Comparison of ENCODE assay signal across 10 cellular contexts in genomic region chr15:50377867-50378751, GRCh38. TPM values are rescaled to one million over a fixed set of nuclear protein-coding genes. Genes with fewer than 3 reads are reported as not detected.
DNase-seq lines count a peak whose midpoint lies in the region; ATAC-seq, FAIRE-seq and TF ChIP-seq lines count a peak whose summit lies in the region.
"Had no signal": no experiment of that assay in that cellular context is flagged by ENCODE, and none has a peak within 500 bp of the region (broad histone marks: within the 10 kb centered on the region; RNA-seq: fewer than 3 reads in every experiment).

No MANE protein-coding gene starts in this region.

- H3K9me3 ChIP-seq in GM12878 (replicated peaks; ENCODE audit: control insufficient read depth, insufficient read depth, low read length), result no peaks in the 10 kb centered on the region
- H3K9me3 ChIP-seq in BE2C, result no peaks in the 10 kb centered on the region
- H3K9me3 ChIP-seq: heart right ventricle, MG63 had no signal

- TF ChIP-seq RAD21 in GM12878 (IDR thresholded peaks at IDR 0.05; ENCODE audit: insufficient read depth, low read depth, low read length), result no peak

- no peaks in the 10 kb centered on the region for H3K9me3 Mint-ChIP-seq in effector memory CD8-positive, alpha-beta T cell

- H3K36me3 Mint-ChIP-seq in effector memory CD8-positive, alpha-beta T cell (ENCODE audit: insufficient read depth), result no peaks in the 10 kb centered on the region

- in situ Hi-C loops in GM12878 (cut with MboI), result no loop called here

- no peaks in the 10 kb centered on the region for H3K79me2 ChIP-seq in GM12878 (ENCODE audit: control insufficient read depth, insufficient read depth, low read length)

- ATAC-seq in GM18499 (IDR thresholded peaks at IDR 0.05; ENCODE audit: insufficient read depth, unreplicated experiment) (peak; percentile 98), GM21367 (IDR thresholded peaks at IDR 0.05; ENCODE audit: unreplicated experiment) (peak; percentile 98), HG03354 (IDR thresholded peaks at IDR 0.05; ENCODE audit: poor library complexity, severe bottlenecking, unreplicated experiment) (peak; percentile 99), GM12878 (peak; percentile 97)
- ATAC-seq in effector memory CD8-positive, alpha-beta T cell (replicated peaks), result no peak
- ATAC-seq: heart right ventricle had no signal

- peak overlapping the region in 1 of 2 donors; percentile 1 for H3K27ac Mint-ChIP-seq in effector memory CD8-positive, alpha-beta T cell

- DNase-seq in GM12878 (ENCODE audit: low read depth, low spot score) (peak; percentile 93), BE2C (no peak), nucleus accumbens (lab: John Stamatoyannopoulos, UW) (no peak), GDM1 (lab: John Stamatoyannopoulos, UW) (no peak)
- no peak for DNase-seq in effector memory CD8-positive, alpha-beta T cell
- DNase-seq: heart right ventricle, MG63 had no signal

- TF ChIP-seq EP300 in GM12878 (IDR thresholded peaks at IDR 0.05; ENCODE audit: borderline replicate concordance in 1 of 2, control insufficient read depth in 1 of 2, low read depth in 2 of 2, low read length in 2 of 2), result peak; percentile 94 to 100

- H3K27me3 ChIP-seq in GM12878 (replicated peaks in 1 of 2; ENCODE audit: control insufficient read depth in 2 of 2, insufficient read depth in 2 of 2, low read length in 1 of 2) (no peaks in the 10 kb centered on the region), BE2C (no peaks in the 10 kb centered on the region)
- H3K27me3 ChIP-seq: heart right ventricle, MG63 had no signal

- FAIRE-seq in GM12878 (lab: Jason Lieb, UNC), result peak; percentile 94

- H3K36me3 ChIP-seq in GM12878 (ENCODE audit: control insufficient read depth in 2 of 2, insufficient read depth in 2 of 2, low read length in 1 of 2) (no peaks in the 10 kb centered on the region), BE2C (no peaks in the 10 kb centered on the region)
- H3K36me3 ChIP-seq: heart right ventricle, MG63 had no signal

- no peaks in the 10 kb centered on the region for H3K4me1 Mint-ChIP-seq in effector memory CD8-positive, alpha-beta T cell (ENCODE audit: low read depth in 2 of 2)

- H3K27ac ChIP-seq in GM12878 (ENCODE audit: control insufficient read depth, insufficient read depth), result peak overlapping the region; percentile 78
- H3K27ac ChIP-seq: heart right ventricle had no signal

- TF ChIP-seq CTCF in GM12878 (IDR thresholded peaks at IDR 0.05 in 2 of 3, conservative IDR thresholded peaks at IDR 0.05 in 1 of 3; ENCODE audit: control insufficient read depth in 2 of 3, extremely low read depth in 1 of 3, insufficient read depth in 1 of 3, low read depth in 3 of 3, low read length in 3 of 3) (no peak), BE2C (IDR thresholded peaks at IDR 0.05; ENCODE audit: low read depth, low read length) (no peak)

- H3K4me2 ChIP-seq in GM12878 (ENCODE audit: control insufficient read depth, insufficient read depth), result peak overlapping the region; percentile 88

- no peak overlapping the region for H2AFZ ChIP-seq in GM12878 (ENCODE audit: control insufficient read depth, low read depth, low read length)

- RAD21 ChIA-PET in GM12878 (lab: Charles Lee; ENCODE audit: unreplicated experiment), result interaction anchor here (0.8 to 2.2 kb wide), 5 partner anchors 9 to 219 kb away, joined by 3 to 9 read pairs (median 6); no protein-coding TSS in a partner anchor

- SMC1A ChIA-PET in GM12878 (lab: Charles Lee; ENCODE audit: uncharacterized antibody, unreplicated experiment), result interaction anchor here (1.1 to 4.7 kb wide), 6 partner anchors 10 to 92 kb away, joined by 3 to 38 read pairs (median 6); partner anchors contain the start of genes GABPB1 and USP8

- H3K4me3 Mint-ChIP-seq in effector memory CD8-positive, alpha-beta T cell, result no peak overlapping the region

- TF ChIP-seq POLR2A in GM12878 (IDR thresholded peaks at IDR 0.05; ENCODE audit: low read depth, low read length), result no peak

- H3K4me1 ChIP-seq in GM12878 (ENCODE audit: control insufficient read depth, insufficient read depth, low read length) (peaks cover 11% of the 10 kb centered on the region), BE2C (no peaks in the 10 kb centered on the region)
- H3K4me1 ChIP-seq: heart right ventricle had no signal

- H4K20me1 ChIP-seq in GM12878 (ENCODE audit: control insufficient read depth, insufficient read depth), result no peaks in the 10 kb centered on the region

- no peaks in the 10 kb centered on the region for H3K27me3 Mint-ChIP-seq in effector memory CD8-positive, alpha-beta T cell

- BruUV-seq in GM12878 (replicated peaks; lab: Mats Ljungman, UMichigan), result no TSS peak

- no peak overlapping the region for H3K4me3 ChIP-seq in GM12878
- no peak overlapping the region for H3K4me3 ChIP-seq in BE2C (ENCODE audit: low read depth, low read length)
- H3K4me3 ChIP-seq: heart right ventricle, MG63 had no signal

- POLR2A ChIA-PET in GM12878 (lab: Charles Lee), result interaction anchor here (0.7 to 2.7 kb wide), 5 partner anchors 11 to 76 kb away, joined by 3 to 9 read pairs (median 4); partner anchors contain the start of genes GABPB1 and USP8

- intact Hi-C loops in GM12878 (cut with micrococcal nuclease; ENCODE audit: unreplicated experiment), result loop anchor here (2.0 to 5.0 kb wide), 2 partner anchors 19 to 44 kb away; partner anchors contain the start of gene USP8

- peak overlapping the region; percentile 13; the same call in 1 of the 2 replicates for H3K9ac ChIP-seq in GM12878 (ENCODE audit: control insufficient read depth, insufficient read depth, low read length)

- 2% methylated on average over 3 of the region's 3 CpGs for WGBS in GM12878 (ENCODE audit: insufficient coverage, insufficient replicate concordance, low lambda C conversion rate, missing lambda C conversion rate)

- CTCF ChIA-PET in GM12878 (lab: Yijun Ruan, JAX), result interaction anchor here (0.5 to 1.9 kb wide), 6 partner anchors 13 to 35 kb away, joined by 3 to 5 read pairs (median 4); no protein-coding TSS in a partner anchor

TF ChIP-seq in GM12878, 131 proteins besides CTCF, POLR2A, EP300 and RAD21 (continues in another document):
- TF ChIP-seq BRCA1 (IDR thresholded peaks at IDR 0.05; ENCODE audit: low read depth, low read length), result no peak
- TF ChIP-seq MYB (IDR thresholded peaks at IDR 0.05; ENCODE audit: borderline replicate concordance, low read depth, low read length), result no peak; the same call in 1 of the 2 replicates
- peak; percentile 99 for TF ChIP-seq NR2F1 (conservative IDR thresholded peaks at IDR 0.05)
- no peak for TF ChIP-seq YY1 (IDR thresholded peaks at IDR 0.05; ENCODE audit: low read depth, low read length)
- TF ChIP-seq CHD1 (IDR thresholded peaks at IDR 0.05; ENCODE audit: low read depth, low read length), result no peak
- peak; percentile 39; the same call in 1 of the 2 replicates for TF ChIP-seq PML (IDR thresholded peaks at IDR 0.05; ENCODE audit: low read length)
- no peak for TF ChIP-seq CBX3 (IDR thresholded peaks at IDR 0.05; ENCODE audit: borderline replicate concordance, low read depth)
- no peak for TF ChIP-seq CHD4 (IDR thresholded peaks at IDR 0.05)
- TF ChIP-seq SMARCA5 (IDR thresholded peaks at IDR 0.05), result 0 out of 2 replicates have a peak, but pooled peaks have one; percentile 10
- TF ChIP-seq LARP7 (IDR thresholded peaks at IDR 0.05), result no peak
- peak; percentile 88 for TF ChIP-seq FOXM1 (IDR thresholded peaks at IDR 0.05; ENCODE audit: low read depth, low read length)

RNA-seq across cellular contexts. Expression of gene GABPB1, which starts 23.1 kb away (rescaled TPM):
- 64.7 and 67.7 TPM in 2 replicates for total RNA-seq in GM12878 (2013; cell fraction: nucleolus; rRNA removed)
- total RNA-seq in GM12878 (2014; rRNA removed) (44.2 and 49.8 TPM in 2 replicates), GM12878 (2014; rRNA removed; fragmentation: Illumina TruSeq; extraction: Trizol) (40.2 and 42.3 TPM in 2 replicates), GM12878 (2021) (32.4 and 35.9 TPM in 2 replicates)
- 14.6 TPM for polyA plus RNA-seq in GM12878 (2011; ENCODE audit: low read depth)
- polyA plus RNA-seq in GM12878 (2011; rRNA removed) (48.2 and 56.6 TPM in 2 replicates), GM12878 (2014; fragmentation: Illumina TruSeq; extraction: Trizol) (37.3 and 45.5 TPM in 2 replicates), GM12878 (2014; fragmentation: Nextera tagmentation; extraction: Ambion mirVana) (10 to 100 TPM; 13.9 to 18.2 TPM), GM12878 (2014; rRNA removed) (37.9 and 38.9 TPM in 2 replicates), GM12878 (2016; fragmentation: Nextera tagmentation; extraction: Ambion mirVana) (10 to 100 TPM; 40.8 to 41.6 TPM)
- 38.6 and 42.3 TPM in 2 replicates for polyA plus RNA-seq in GM12878 (2011; cell fraction: cytosol; rRNA removed)
- 32.4 and 37.6 TPM in 2 replicates for polyA plus RNA-seq in GM12878 (2011; cell fraction: nucleus; rRNA removed)
- 16.2 and 19.1 TPM in 2 replicates for polyA plus RNA-seq in GM12878 (2012)
- polyA minus RNA-seq in GM12878 (2011; rRNA and poly(A)+ RNA removed), result 43.0 and 70.3 TPM in 2 replicates
- polyA minus RNA-seq in GM12878 (2011; cell fraction: cytosol; rRNA and poly(A)+ RNA removed), result 17.0 and 22.8 TPM in 2 replicates
- polyA minus RNA-seq in GM12878 (2011; cell fraction: nucleus; rRNA and poly(A)+ RNA removed), result 17.2 and 20.6 TPM in 2 replicates
- 10.5 TPM for polyA plus RNA-seq in BE2C (2012; ENCODE audit: insufficient read depth, insufficient read length, low read depth)

RNA-seq across cellular contexts. Expression of gene USP8, which starts 46.1 kb away (rescaled TPM):
- total RNA-seq in GM12878 (2013; cell fraction: nucleolus; rRNA removed), result 108 and 116 TPM in 2 replicates
- total RNA-seq in GM12878 (2014; rRNA removed) (27.6 and 32.3 TPM in 2 replicates), GM12878 (2014; rRNA removed; fragmentation: Illumina TruSeq; extraction: Trizol) (36.8 and 44.6 TPM in 2 replicates), GM12878 (2021) (34.8 and 42.3 TPM in 2 replicates)
- polyA plus RNA-seq in GM12878 (2011; ENCODE audit: low read depth), result 14.8 TPM
- polyA plus RNA-seq in GM12878 (2011; rRNA removed) (51.7 and 71.6 TPM in 2 replicates), GM12878 (2014; fragmentation: Illumina TruSeq; extraction: Trizol) (39.7 and 43.3 TPM in 2 replicates), GM12878 (2014; fragmentation: Nextera tagmentation; extraction: Ambion mirVana) (10 to 100 TPM; 25.2 to 30.2 TPM), GM12878 (2014; rRNA removed) (27.5 and 28.7 TPM in 2 replicates), GM12878 (2016; fragmentation: Nextera tagmentation; extraction: Ambion mirVana) (10 to 100 TPM; 35.5 to 42.3 TPM)
- polyA plus RNA-seq in GM12878 (2011; cell fraction: cytosol; rRNA removed), result 16.9 and 17.5 TPM in 2 replicates
- 29.5 and 36.4 TPM in 2 replicates for polyA plus RNA-seq in GM12878 (2011; cell fraction: nucleus; rRNA removed)
- 20.6 and 26.6 TPM in 2 replicates for polyA plus RNA-seq in GM12878 (2012)
- 39.4 and 50.5 TPM in 2 replicates for polyA minus RNA-seq in GM12878 (2011; rRNA and poly(A)+ RNA removed)
- polyA minus RNA-seq in GM12878 (2011; cell fraction: cytosol; rRNA and poly(A)+ RNA removed), result 15.6 and 20.5 TPM in 2 replicates
- polyA minus RNA-seq in GM12878 (2011; cell fraction: nucleus; rRNA and poly(A)+ RNA removed), result 41.2 and 67.5 TPM in 2 replicates
- 25.1 TPM for polyA plus RNA-seq in BE2C (2012; ENCODE audit: insufficient read depth, insufficient read length, low read depth)
